In genomic region chr1:10901894-10902805, GRCh38 we compare ENCODE assay signal across 13 cellular contexts.
DNase-seq lines count a peak whose midpoint lies in the region; ATAC-seq, FAIRE-seq and TF ChIP-seq lines count a peak whose summit lies in the region.
"Had no signal": no experiment of that assay in that cellular context is flagged by ENCODE, and none has a peak within 500 bp of the region (broad histone marks: within the 10 kb centered on the region; RNA-seq: fewer than 3 reads in every experiment).

No MANE protein-coding gene starts in this region.

- H3K4me2 ChIP-seq in BLaER1 treated with 17β-estradiol and CSF1 and Interleukin-3, amounts not matched to agents 10 nM and 100 nM: peak overlapping the region in 9 of 11 experiments; percentile 38 to 97 (median 88); a peak in 19 of 22 replicates
- peak overlapping the region; percentile 15 to 30; a peak in 1 of 4 replicates for H3K4me2 ChIP-seq in H1 (ENCODE audit: insufficient read depth in 1 of 2, low read depth in 2 of 2, low read length in 2 of 2)
- H3K4me2 ChIP-seq in neuronal stem cell (ENCODE audit: insufficient read depth, low read length, poor library complexity, severe bottlenecking): no peak overlapping the region

- H4K5ac ChIP-seq in H1 (ENCODE audit: insufficient read length, low read depth, low read length): no peak overlapping the region

- peak overlapping the region in 2 of 11 experiments; percentile 5 to 72; a peak in 4 of 22 replicates for H3K9ac ChIP-seq in BLaER1 treated with 17β-estradiol and CSF1 and Interleukin-3, amounts not matched to agents 10 nM and 100 nM
- H3K9ac ChIP-seq in H1 (replicated peaks in 1 of 4; ENCODE audit: extremely low read depth in 1 of 4, low read depth in 3 of 4, low read length in 3 of 4) (no peak overlapping the region), neuronal stem cell (ENCODE audit: low read depth, low read length, poor library complexity) (no peak overlapping the region)

- peaks cover 0 to 24% (median 0%) of the 10 kb centered on the region in 11 experiments; a peak in 4 of 22 replicates for H4K20me1 ChIP-seq in BLaER1 treated with 17β-estradiol and CSF1 and Interleukin-3, amounts not matched to agents 10 nM and 100 nM
- H4K20me1 ChIP-seq in H1 (replicated peaks in 1 of 2; ENCODE audit: control insufficient read depth in 1 of 2, insufficient read depth in 2 of 2, low read length in 2 of 2): no peaks in the 10 kb centered on the region

- peaks cover 72 to 100% (median 97%) of the 10 kb centered on the region in 10 experiments for H3K4me1 ChIP-seq in BLaER1 treated with 17β-estradiol and CSF1 and Interleukin-3, amounts not matched to agents 10 nM and 100 nM
- peaks cover 0 to 35% (median 25%) of the 10 kb centered on the region in 4 experiments; a peak in 6 of 7 replicates for H3K4me1 ChIP-seq in H1 (replicated peaks in 1 of 4; ENCODE audit: control insufficient read depth in 3 of 4, insufficient read depth in 4 of 4, low read length in 3 of 4)
- peaks cover 21 to 27% of the 10 kb centered on the region in 2 donors for H3K4me1 ChIP-seq in neuronal stem cell (ENCODE audit: control insufficient read depth in 2 of 2, insufficient read depth in 1 of 2, low read depth in 1 of 2, low read length in 2 of 2)

- peaks cover 3% of the 10 kb centered on the region; the same call in 1 of the 2 replicates for H3K79me1 ChIP-seq in H1 (ENCODE audit: low read depth, low read length)
- no peaks in the 10 kb centered on the region for H3K79me1 ChIP-seq in neuronal stem cell (ENCODE audit: low read depth, low read length)

- H3K79me2 ChIP-seq in H1 (ENCODE audit: control insufficient read depth in 1 of 2, insufficient read depth in 2 of 2, low read length in 2 of 2): no peaks in the 10 kb centered on the region

- WGBS in H1 (ENCODE audit: extremely low coverage in 1 of 2, insufficient coverage in 1 of 2, insufficient read length in 1 of 2, insufficient replicate concordance in 2 of 2, low coverage in 1 of 2, low lambda C conversion rate in 2 of 2, missing lambda C conversion rate in 1 of 2), 2 experiments: 65% methylated on average over 18 of the region's 18 CpGs; no CpG with 5 or more reads in 1 of the 2 experiments
- WGBS in neuronal stem cell (ENCODE audit: extremely low coverage in 2 of 2, insufficient read length in 2 of 2, insufficient replicate concordance in 1 of 2), 2 donors: no CpG with 5 or more reads among the region's 18 CpGs

- peak; percentile 32 for DNase-seq in KBM-7
- no peak for DNase-seq in H1 (ENCODE audit: low read depth in 1 of 2, low spot score in 2 of 2)
- DNase-seq in neuronal stem cell (ENCODE audit: low spot score): no peak
- no peak for DNase-seq in T-helper 2 cell treated with Interferon-gamma antibody and Interleukin-4, amounts not matched to agents 5 μg/mL and 100 μg/mL, for 36 hours (ENCODE audit: low spot score)
- no peak for DNase-seq in substantia nigra (lab: John Stamatoyannopoulos, UW)
- no peak for DNase-seq in activated naive CD8-positive, alpha-beta T cell treated with anti-CD3 and anti-CD28 coated beads for 36 hours
- DNase-seq: activated CD4-positive, alpha-beta T cell treated with anti-CD3 and anti-CD28 coated beads, Interleukin-2, amount 50 U/mL, for 1 hour; amniotic stem cell; NCI-H1048; ovary had no signal

- no peaks in the 10 kb centered on the region for H3K23me2 ChIP-seq in H1 (ENCODE audit: low read depth, low read length)

- H3K4ac ChIP-seq in H1 (replicated peaks; ENCODE audit: insufficient read length, low read depth, low read length): no peak overlapping the region
- no peak overlapping the region for H3K4ac ChIP-seq in neuronal stem cell (ENCODE audit: low read length)

- TF ChIP-seq RAD21 in H1 (IDR thresholded peaks at IDR 0.05 in 1 of 2, conservative IDR thresholded peaks at IDR 0.05 in 1 of 2; ENCODE audit: low read depth in 2 of 2, low read length in 2 of 2): no peak

- H2AFZ ChIP-seq in H1 (ENCODE audit: low read length): no peak overlapping the region
- H2AFZ ChIP-seq in neuronal stem cell (ENCODE audit: low read length): peak overlapping the region; percentile 33

- no peaks in the 10 kb centered on the region for H3K36me3 Mint-ChIP-seq in T-helper 2 cell treated with Interferon-gamma antibody and Interleukin-4, amounts not matched to agents 5 μg/mL and 100 μg/mL, for 36 hours (ENCODE audit: low read depth)
- H3K36me3 Mint-ChIP-seq in activated naive CD8-positive, alpha-beta T cell treated with anti-CD3 and anti-CD28 coated beads for 36 hours: no peaks in the 10 kb centered on the region
- H3K36me3 Mint-ChIP-seq: mesothelial cell of epicardium had no signal

- no peak overlapping the region for H3K27ac Mint-ChIP-seq in T-helper 2 cell treated with Interferon-gamma antibody and Interleukin-4, amounts not matched to agents 5 μg/mL and 100 μg/mL, for 36 hours
- no peak overlapping the region for H3K27ac Mint-ChIP-seq in activated naive CD8-positive, alpha-beta T cell treated with anti-CD3 and anti-CD28 coated beads for 36 hours
- H3K27ac Mint-ChIP-seq: mesothelial cell of epicardium had no signal

- H4K8ac ChIP-seq in H1 (ENCODE audit: extremely low read depth, insufficient read depth, low read length): peak overlapping the region; percentile 62; the same call in 1 of the 2 replicates
- H4K8ac ChIP-seq in neuronal stem cell (ENCODE audit: low read depth, low read length): no peak overlapping the region

- H2BK5ac ChIP-seq in H1 (ENCODE audit: low read depth, low read length): peak overlapping the region; percentile 87; the same call in 1 of the 2 replicates
- peak overlapping the region; percentile 80 for H2BK5ac ChIP-seq in neuronal stem cell (ENCODE audit: low read length)

- POLR2A ChIA-PET in H1 (lab: Charles Lee; ENCODE audit: partially characterized antibody): interaction anchor here (1.1 to 1.3 kb wide), 4 partner anchors 12 to 26 kb away, joined by 3 to 4 read pairs (median 3); no protein-coding TSS in a partner anchor

- H3K56ac ChIP-seq in H1 (replicated peaks; ENCODE audit: insufficient read length, low read depth, low read length): no peak overlapping the region

- peaks cover 6 to 52% (median 31%) of the 10 kb centered on the region in 11 experiments; a peak in 20 of 22 replicates for H3K27me3 ChIP-seq in BLaER1 treated with 17β-estradiol and CSF1 and Interleukin-3, amounts not matched to agents 10 nM and 100 nM
- H3K27me3 ChIP-seq in H1 (replicated peaks in 1 of 4; ENCODE audit: control insufficient read depth in 3 of 4, extremely low read depth in 1 of 4, insufficient read depth in 3 of 4, low read length in 3 of 4): no peaks in the 10 kb centered on the region
- H3K27me3 ChIP-seq in neuronal stem cell (ENCODE audit: control insufficient read depth in 3 of 3, insufficient read depth in 3 of 3, low read depth in 1 of 3, low read length in 3 of 3): peaks cover 0 to 77% (median 0%) of the 10 kb centered on the region in 3 experiments
- H3K27me3 ChIP-seq: ovary had no signal

- no peak for TF ChIP-seq CTCF in H1 (IDR thresholded peaks at IDR 0.05; ENCODE audit: control extremely low read depth in 1 of 3, insufficient read depth in 1 of 3, low read depth in 1 of 3, low read length in 3 of 3)

- H2BK120ac ChIP-seq in H1 (replicated peaks; ENCODE audit: low read depth, low read length) (no peak overlapping the region), neuronal stem cell (ENCODE audit: low read depth, low read length) (no peak overlapping the region)

- no peak overlapping the region for H3K14ac ChIP-seq in H1 (ENCODE audit: insufficient read length)
- no peak overlapping the region for H3K14ac ChIP-seq in neuronal stem cell (ENCODE audit: low read length)

- H2BK12ac ChIP-seq in H1 (ENCODE audit: low read depth, low read length) (peak overlapping the region; percentile 68; the same call in 1 of the 2 replicates), neuronal stem cell (ENCODE audit: low read length) (no peak overlapping the region)

- no peak for TF ChIP-seq POLR2A in H1 (IDR thresholded peaks at IDR 0.05; ENCODE audit: control extremely low read depth in 1 of 2, low read depth in 2 of 2, low read length in 2 of 2)

- H2BK15ac ChIP-seq in H1 (ENCODE audit: low read length) (no peak overlapping the region), neuronal stem cell (ENCODE audit: low read length) (peak overlapping the region; percentile 87)

- H3K4me3 ChIP-seq in BLaER1 treated with 17β-estradiol and CSF1 and Interleukin-3, amounts not matched to agents 10 nM and 100 nM: no peak overlapping the region
- H3K4me3 ChIP-seq in H1 (ENCODE audit: extremely low read depth in 1 of 4, insufficient read depth in 2 of 4, low read depth in 3 of 4, low read length in 4 of 4): no peak overlapping the region
- no peak overlapping the region for H3K4me3 ChIP-seq in neuronal stem cell (ENCODE audit: low read length in 2 of 2)
- H3K4me3 ChIP-seq: ovary had no signal

- H4K91ac ChIP-seq in H1 (replicated peaks; ENCODE audit: insufficient read length, low read length) (peak overlapping the region; percentile 92), neuronal stem cell (ENCODE audit: low read depth, low read length, poor library complexity) (no peak overlapping the region)

- H3K27ac ChIP-seq in BLaER1 treated with 17β-estradiol and CSF1 and Interleukin-3, amounts not matched to agents 10 nM and 100 nM: peak overlapping the region in 5 of 11 experiments; percentile 42 to 93 (median 54); a peak in 8 of 22 replicates
- H3K27ac ChIP-seq in H1 (ENCODE audit: low read depth, low read length) (no peak overlapping the region), neuronal stem cell (replicated peaks; ENCODE audit: low read length) (no peak overlapping the region), substantia nigra (ENCODE audit: low read depth, low read length, poor library complexity, severe bottlenecking) (no peak overlapping the region)
- H3K27ac ChIP-seq: ovary had no signal

- H3K4me1 Mint-ChIP-seq in T-helper 2 cell treated with Interferon-gamma antibody and Interleukin-4, amounts not matched to agents 5 μg/mL and 100 μg/mL, for 36 hours (ENCODE audit: low read depth): peaks cover 1% of the 10 kb centered on the region
- peaks cover 33% of the 10 kb centered on the region for H3K4me1 Mint-ChIP-seq in activated naive CD8-positive, alpha-beta T cell treated with anti-CD3 and anti-CD28 coated beads for 36 hours

- H3K36me3 ChIP-seq in BLaER1 treated with 17β-estradiol and CSF1 and Interleukin-3, amounts not matched to agents 10 nM and 100 nM: no peaks in the 10 kb centered on the region
- H3K36me3 ChIP-seq in H1 (ENCODE audit: control insufficient read depth in 2 of 4, insufficient read depth in 4 of 4, low read length in 3 of 4) (no peaks in the 10 kb centered on the region), neuronal stem cell (replicated peaks in 1 of 2; ENCODE audit: control insufficient read depth in 2 of 2, insufficient read depth in 2 of 2, low read length in 2 of 2) (no peaks in the 10 kb centered on the region)
- H3K36me3 ChIP-seq: ovary had no signal

- CTCF ChIA-PET in H1 (lab: Charles Lee; ENCODE audit: partially characterized antibody): interaction anchor here (0.6 to 8.0 kb wide), 8 partner anchors 8 to 305 kb away, joined by 3 to 59 read pairs (median 3); no protein-coding TSS in a partner anchor

- TF ChIP-seq EP300 in H1 (IDR thresholded peaks at IDR 0.05; ENCODE audit: borderline replicate concordance in 1 of 2, low read depth in 2 of 2, low read length in 2 of 2): no peak

- H2AK5ac ChIP-seq in H1 (ENCODE audit: low read depth, low read length) (peak overlapping the region; percentile 28; the same call in 1 of the 2 replicates), neuronal stem cell (ENCODE audit: low read depth, low read length) (peak overlapping the region; percentile 99)

- ATAC-seq in HG03139 (IDR thresholded peaks at IDR 0.05; ENCODE audit: unreplicated experiment): no peak

- H3K23ac ChIP-seq in H1 (ENCODE audit: insufficient read length) (no peak overlapping the region), neuronal stem cell (ENCODE audit: low read depth, low read length, poor library complexity) (no peak overlapping the region)

- in situ Hi-C loops in KBM-7 (cut with MboI; ENCODE audit: low pct_unique_long_range_greater_than_20kb, low sequenced_read_pairs): no loop called here

- H3K18ac ChIP-seq in H1 (ENCODE audit: extremely low read depth, low read length) (peak overlapping the region; percentile 71), neuronal stem cell (ENCODE audit: low read length) (peak overlapping the region; percentile 61)

- no peak for FAIRE-seq in H1 (lab: Jason Lieb, UNC)

- no peaks in the 10 kb centered on the region for H3K9me3 Mint-ChIP-seq in T-helper 2 cell treated with Interferon-gamma antibody and Interleukin-4, amounts not matched to agents 5 μg/mL and 100 μg/mL, for 36 hours
- no peaks in the 10 kb centered on the region for H3K9me3 Mint-ChIP-seq in activated naive CD8-positive, alpha-beta T cell treated with anti-CD3 and anti-CD28 coated beads for 36 hours
- H3K9me3 Mint-ChIP-seq: mesothelial cell of epicardium had no signal

- H3K27me3 Mint-ChIP-seq in T-helper 2 cell treated with Interferon-gamma antibody and Interleukin-4, amounts not matched to agents 5 μg/mL and 100 μg/mL, for 36 hours (ENCODE audit: low read depth): peaks cover 8% of the 10 kb centered on the region
- no peaks in the 10 kb centered on the region for H3K27me3 Mint-ChIP-seq in activated naive CD8-positive, alpha-beta T cell treated with anti-CD3 and anti-CD28 coated beads for 36 hours

- H3K4me3 Mint-ChIP-seq in T-helper 2 cell treated with Interferon-gamma antibody and Interleukin-4, amounts not matched to agents 5 μg/mL and 100 μg/mL, for 36 hours: no peak overlapping the region
- no peak overlapping the region for H3K4me3 Mint-ChIP-seq in activated naive CD8-positive, alpha-beta T cell treated with anti-CD3 and anti-CD28 coated beads for 36 hours
- H3K4me3 Mint-ChIP-seq: mesothelial cell of epicardium had no signal

- no peaks in the 10 kb centered on the region for H3K9me3 ChIP-seq in BLaER1 treated with 17β-estradiol and CSF1 and Interleukin-3, amounts not matched to agents 10 nM and 100 nM (replicated peaks in 1 of 11)
- H3K9me3 ChIP-seq in H1 (ENCODE audit: insufficient read depth in 2 of 2, low read depth in 1 of 2, low read length in 1 of 2): no peaks in the 10 kb centered on the region
- no peaks in the 10 kb centered on the region for H3K9me3 ChIP-seq in neuronal stem cell (replicated peaks in 1 of 2; ENCODE audit: control insufficient read depth in 2 of 2, insufficient read depth in 1 of 2, low read depth in 1 of 2, low read length in 2 of 2)
- H3K9me3 ChIP-seq: ovary had no signal

- H2BK20ac ChIP-seq in H1 (ENCODE audit: low read length): 0 out of 2 replicates have a peak overlapping the region, but pooled peaks have one; percentile 48
